10 cellular contexts compared by ENCODE assay signal in genomic region chr20:47857142-47857993, GRCh38.
DNase-seq lines count a peak whose midpoint lies in the region; ATAC-seq and TF ChIP-seq lines count a peak whose summit lies in the region.
"Had no signal": no experiment of that assay in that cellular context is flagged by ENCODE, and none has a peak within 500 bp of the region (broad histone marks: within the 10 kb centered on the region; RNA-seq: fewer than 3 reads in every experiment).

No MANE protein-coding gene starts in this region.

- H3K9me3 ChIP-seq in HUES6 (ENCODE audit: control insufficient read depth, insufficient read depth, low read depth, low read length): peaks cover 20% of the 10 kb centered on the region
- H3K9me3 ChIP-seq in esophagus squamous epithelium: peaks cover 0 to 8% (median 0%) of the 10 kb centered on the region in 3 donors
- H3K9me3 ChIP-seq in osteoblast (ENCODE audit: low read depth, low read length): no peaks in the 10 kb centered on the region
- H3K9me3 ChIP-seq: SK-N-SH had no signal

- ATAC-seq in activated CD8-positive, alpha-beta T cell treated with anti-CD3 and anti-CD28 coated beads, Interleukin-2, amount 10 ng/mL, durations not matched to agents 7 days and 5 days: no peak
- ATAC-seq in natural killer cell treated with Interleukin-12 subunit alpha and Interleukin-12 subunit beta and Interleukin-15 and Interleukin-18, amount 100 ng/mL, for 72 hours: no peak

- TF ChIP-seq POLR2A in esophagus squamous epithelium (IDR thresholded peaks at IDR 0.05): no peak

- DNase-seq in CD1c-positive myeloid dendritic cell (ENCODE audit: extremely low spot score): peak; percentile 1
- no peak for DNase-seq in esophagus squamous epithelium (lab: John Stamatoyannopoulos, UW)
- DNase-seq in osteoblast (ENCODE audit: insufficient read length, low spot score, missing footprints): peak; percentile 36
- DNase-seq in activated CD8-positive, alpha-beta T cell treated with anti-CD3 and anti-CD28 coated beads, Interleukin-2, amount 10 ng/mL, durations not matched to agents 7 days and 5 days: no peak
- no peak for DNase-seq in stimulated activated CD4-positive, alpha-beta T cell treated with anti-CD3 and anti-CD28 coated beads, Interleukin-4, amount 100 ng/mL, for 24 hours
- DNase-seq in activated T-helper 1 cell treated with anti-CD3 and anti-CD28 coated beads, Interleukin-12 subunit alpha, Interleukin-12 subunit beta, Interleukin-2, Interleukin-4 antibody, amounts not matched to agents 30 ng/mL and 10 ng/mL and 1 ng/mL, durations not matched to agents 14 hours and 24 hours and 36 hours (ENCODE audit: low spot score): no peak
- DNase-seq in natural killer cell treated with Interleukin-12 subunit alpha and Interleukin-12 subunit beta and Interleukin-15 and Interleukin-18, amount 100 ng/mL, for 72 hours (ENCODE audit: low spot score): no peak
- DNase-seq: SK-N-SH had no signal

- H3K79me2 ChIP-seq in osteoblast (ENCODE audit: insufficient read depth, low read length): no peaks in the 10 kb centered on the region

- H4K20me1 ChIP-seq in osteoblast (ENCODE audit: insufficient read depth, low read length): no peaks in the 10 kb centered on the region

- H3K27ac ChIP-seq in HUES6 (ENCODE audit: low read depth, low read length) (peak overlapping the region; percentile 16; the same call in 1 of the 2 replicates), esophagus squamous epithelium (peak overlapping the region; percentile 27 to 78 (median 66)), osteoblast (ENCODE audit: low read depth, low read length) (no peak overlapping the region)
- H3K27ac ChIP-seq: C4-2B had no signal

- H3K27me3 Mint-ChIP-seq in activated CD8-positive, alpha-beta T cell treated with anti-CD3 and anti-CD28 coated beads, Interleukin-2, amount 10 ng/mL, durations not matched to agents 7 days and 5 days (ENCODE audit: low read depth): peaks cover 10% of the 10 kb centered on the region
- peaks cover 2% of the 10 kb centered on the region for H3K27me3 Mint-ChIP-seq in activated T-helper 1 cell treated with anti-CD3 and anti-CD28 coated beads, Interleukin-12 subunit alpha, Interleukin-12 subunit beta, Interleukin-2, Interleukin-4 antibody, amounts not matched to agents 30 ng/mL and 10 ng/mL and 1 ng/mL, durations not matched to agents 14 hours and 24 hours and 36 hours (ENCODE audit: insufficient read depth)
- H3K27me3 Mint-ChIP-seq in natural killer cell treated with Interleukin-12 subunit alpha and Interleukin-12 subunit beta and Interleukin-15 and Interleukin-18, amount 100 ng/mL, for 72 hours: peaks cover 5 to 6% of the 10 kb centered on the region in 2 donors

- no peak overlapping the region for H3K27ac Mint-ChIP-seq in activated CD8-positive, alpha-beta T cell treated with anti-CD3 and anti-CD28 coated beads, Interleukin-2, amount 10 ng/mL, durations not matched to agents 7 days and 5 days
- no peak overlapping the region for H3K27ac Mint-ChIP-seq in activated T-helper 1 cell treated with anti-CD3 and anti-CD28 coated beads, Interleukin-12 subunit alpha, Interleukin-12 subunit beta, Interleukin-2, Interleukin-4 antibody, amounts not matched to agents 30 ng/mL and 10 ng/mL and 1 ng/mL, durations not matched to agents 14 hours and 24 hours and 36 hours
- H3K27ac Mint-ChIP-seq in natural killer cell treated with Interleukin-12 subunit alpha and Interleukin-12 subunit beta and Interleukin-15 and Interleukin-18, amount 100 ng/mL, for 72 hours: no peak overlapping the region

- POLR2A ChIA-PET in activated CD8-positive, alpha-beta T cell treated with anti-CD3 and anti-CD28 coated beads, Interleukin-2, amount 10 ng/mL, durations not matched to agents 7 days and 5 days (lab: Charles Lee): no interaction called here

- H3K9ac ChIP-seq in HUES6 (ENCODE audit: low read length): no peak overlapping the region
- H3K9ac ChIP-seq: SK-N-SH had no signal

- peak overlapping the region; percentile 36 for H3K4me2 ChIP-seq in osteoblast (ENCODE audit: insufficient read depth, low read length)
- H3K4me2 ChIP-seq: SK-N-SH had no signal

- no peaks in the 10 kb centered on the region for H3K36me3 Mint-ChIP-seq in activated CD8-positive, alpha-beta T cell treated with anti-CD3 and anti-CD28 coated beads, Interleukin-2, amount 10 ng/mL, durations not matched to agents 7 days and 5 days (ENCODE audit: low read depth)
- no peaks in the 10 kb centered on the region for H3K36me3 Mint-ChIP-seq in activated T-helper 1 cell treated with anti-CD3 and anti-CD28 coated beads, Interleukin-12 subunit alpha, Interleukin-12 subunit beta, Interleukin-2, Interleukin-4 antibody, amounts not matched to agents 30 ng/mL and 10 ng/mL and 1 ng/mL, durations not matched to agents 14 hours and 24 hours and 36 hours (ENCODE audit: low read depth)
- no peaks in the 10 kb centered on the region for H3K36me3 Mint-ChIP-seq in natural killer cell treated with Interleukin-12 subunit alpha and Interleukin-12 subunit beta and Interleukin-15 and Interleukin-18, amount 100 ng/mL, for 72 hours

- WGBS in esophagus squamous epithelium, 2 donors: 46 to 50% methylated on average over 12 to 15 of the region's 18 CpGs

- intact Hi-C loops in esophagus squamous epithelium (cut with DNase I): no loop called here
- intact Hi-C loops in activated T-helper 1 cell treated with anti-CD3 and anti-CD28 coated beads, Interleukin-12 subunit alpha, Interleukin-12 subunit beta, Interleukin-2, Interleukin-4 antibody, amounts not matched to agents 30 ng/mL and 10 ng/mL and 1 ng/mL, durations not matched to agents 14 hours and 24 hours and 36 hours (cut with micrococcal nuclease): no loop called here

- no peak overlapping the region for H2AFZ ChIP-seq in osteoblast (ENCODE audit: low read length)

- H3K9me3 Mint-ChIP-seq in activated CD8-positive, alpha-beta T cell treated with anti-CD3 and anti-CD28 coated beads, Interleukin-2, amount 10 ng/mL, durations not matched to agents 7 days and 5 days (ENCODE audit: insufficient read depth): no peaks in the 10 kb centered on the region
- no peaks in the 10 kb centered on the region for H3K9me3 Mint-ChIP-seq in activated T-helper 1 cell treated with anti-CD3 and anti-CD28 coated beads, Interleukin-12 subunit alpha, Interleukin-12 subunit beta, Interleukin-2, Interleukin-4 antibody, amounts not matched to agents 30 ng/mL and 10 ng/mL and 1 ng/mL, durations not matched to agents 14 hours and 24 hours and 36 hours
- no peaks in the 10 kb centered on the region for H3K9me3 Mint-ChIP-seq in natural killer cell treated with Interleukin-12 subunit alpha and Interleukin-12 subunit beta and Interleukin-15 and Interleukin-18, amount 100 ng/mL, for 72 hours

- H3K4me1 ChIP-seq in HUES6 (ENCODE audit: control insufficient read depth, insufficient read depth, low read length) (peaks cover 15% of the 10 kb centered on the region), esophagus squamous epithelium (peaks cover 6 to 23% (median 11%) of the 10 kb centered on the region in 3 donors), osteoblast (ENCODE audit: insufficient read depth, low read length) (peaks cover 5% of the 10 kb centered on the region)

- CTCF ChIA-PET in activated CD8-positive, alpha-beta T cell treated with anti-CD3 and anti-CD28 coated beads, Interleukin-2, amount 10 ng/mL, durations not matched to agents 7 days and 5 days (lab: Charles Lee): no interaction called here

- H3K4me3 ChIP-seq in HUES6 (ENCODE audit: low read depth, low read length) (no peak overlapping the region), esophagus squamous epithelium (peak overlapping the region in 1 of 4 donors; percentile 6), osteoblast (ENCODE audit: insufficient read depth, low read length) (peak overlapping the region; percentile 22)

- H3K27me3 ChIP-seq in HUES6 (ENCODE audit: control insufficient read depth, insufficient read depth, low read length): no peaks in the 10 kb centered on the region
- H3K27me3 ChIP-seq in esophagus squamous epithelium: no peaks in the 10 kb centered on the region
- peaks cover 11% of the 10 kb centered on the region for H3K27me3 ChIP-seq in osteoblast (ENCODE audit: insufficient read depth, low read length)

- TF ChIP-seq CTCF in esophagus squamous epithelium (IDR thresholded peaks at IDR 0.05) (no peak), osteoblast (IDR thresholded peaks at IDR 0.05; ENCODE audit: extremely low read depth, low read depth, low read length) (no peak)

- no peak overlapping the region for H3K4me3 Mint-ChIP-seq in activated CD8-positive, alpha-beta T cell treated with anti-CD3 and anti-CD28 coated beads, Interleukin-2, amount 10 ng/mL, durations not matched to agents 7 days and 5 days
- no peak overlapping the region for H3K4me3 Mint-ChIP-seq in activated T-helper 1 cell treated with anti-CD3 and anti-CD28 coated beads, Interleukin-12 subunit alpha, Interleukin-12 subunit beta, Interleukin-2, Interleukin-4 antibody, amounts not matched to agents 30 ng/mL and 10 ng/mL and 1 ng/mL, durations not matched to agents 14 hours and 24 hours and 36 hours
- H3K4me3 Mint-ChIP-seq in natural killer cell treated with Interleukin-12 subunit alpha and Interleukin-12 subunit beta and Interleukin-15 and Interleukin-18, amount 100 ng/mL, for 72 hours: no peak overlapping the region

- H3K36me3 ChIP-seq in HUES6 (ENCODE audit: control insufficient read depth, insufficient read depth, low read length): no peaks in the 10 kb centered on the region
- H3K36me3 ChIP-seq in esophagus squamous epithelium: no peaks in the 10 kb centered on the region
- H3K36me3 ChIP-seq in osteoblast (ENCODE audit: insufficient read depth, low read length): no peaks in the 10 kb centered on the region

- no peaks in the 10 kb centered on the region for H3K4me1 Mint-ChIP-seq in activated CD8-positive, alpha-beta T cell treated with anti-CD3 and anti-CD28 coated beads, Interleukin-2, amount 10 ng/mL, durations not matched to agents 7 days and 5 days (ENCODE audit: low read depth)
- H3K4me1 Mint-ChIP-seq in activated T-helper 1 cell treated with anti-CD3 and anti-CD28 coated beads, Interleukin-12 subunit alpha, Interleukin-12 subunit beta, Interleukin-2, Interleukin-4 antibody, amounts not matched to agents 30 ng/mL and 10 ng/mL and 1 ng/mL, durations not matched to agents 14 hours and 24 hours and 36 hours (ENCODE audit: low read depth): no peaks in the 10 kb centered on the region
- H3K4me1 Mint-ChIP-seq in natural killer cell treated with Interleukin-12 subunit alpha and Interleukin-12 subunit beta and Interleukin-15 and Interleukin-18, amount 100 ng/mL, for 72 hours (ENCODE audit: low read depth in 2 of 2): no peaks in the 10 kb centered on the region

Comparison
In these comparisons a context has a peak if more than half of its experiments do, and no peak if none do; other contexts are left out.
1. DNase-seq: peak in CD1c-positive myeloid dendritic cell (single experiment) and osteoblast (single experiment); none in esophagus squamous epithelium (single experiment), activated CD8-positive, alpha-beta T cell treated with anti-CD3 and anti-CD28 coated beads, Interleukin-2, amount 10 ng/mL, durations not matched to agents 7 days and 5 days (single experiment), stimulated activated CD4-positive, alpha-beta T cell treated with anti-CD3 and anti-CD28 coated beads, Interleukin-4, amount 100 ng/mL, for 24 hours (single experiment), activated T-helper 1 cell treated with anti-CD3 and anti-CD28 coated beads, Interleukin-12 subunit alpha, Interleukin-12 subunit beta, Interleukin-2, Interleukin-4 antibody, amounts not matched to agents 30 ng/mL and 10 ng/mL and 1 ng/mL, durations not matched to agents 14 hours and 24 hours and 36 hours (single experiment) and natural killer cell treated with Interleukin-12 subunit alpha and Interleukin-12 subunit beta and Interleukin-15 and Interleukin-18, amount 100 ng/mL, for 72 hours (single experiment).